Comparison of ENCODE assay signal across 9 cellular contexts in the genomic region with DNA sequence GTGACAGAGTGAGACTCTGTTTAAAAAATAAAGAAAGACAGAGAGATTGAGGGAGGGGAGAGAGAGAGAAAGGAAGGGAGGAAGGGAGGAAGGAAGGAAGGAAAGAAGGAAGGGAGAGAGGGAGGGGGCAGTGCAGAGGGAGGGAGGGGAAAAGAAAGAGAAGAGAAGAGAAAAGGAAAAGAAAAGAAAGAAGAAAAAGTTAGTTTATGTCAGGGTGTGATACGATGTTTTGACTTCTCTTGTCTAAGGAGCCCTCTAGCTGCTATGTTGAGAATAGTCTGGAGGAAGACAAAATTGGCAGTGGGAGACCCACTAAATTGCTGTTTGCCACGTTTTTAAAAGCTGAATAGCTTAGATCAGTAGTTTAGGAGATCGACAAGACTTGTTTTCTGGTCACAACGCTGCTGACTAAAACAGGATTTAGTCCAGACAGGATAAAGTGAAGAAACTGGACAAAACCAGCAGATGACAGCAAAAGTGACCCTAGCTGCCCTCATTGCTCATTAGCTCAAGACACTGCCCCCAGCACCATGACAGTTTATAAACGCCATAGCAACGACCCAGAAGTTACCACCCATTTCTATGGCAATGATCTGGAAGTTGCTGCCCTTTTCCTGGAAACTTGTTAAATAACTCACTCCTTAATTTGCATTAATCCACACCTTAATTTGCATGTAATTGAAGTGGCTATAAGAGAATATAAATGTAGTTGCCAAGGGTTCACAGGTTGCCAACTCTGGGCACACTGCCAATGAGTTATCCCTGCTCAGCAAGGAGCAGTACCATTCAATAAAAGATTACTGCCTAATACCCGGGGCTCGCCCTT. TPM values are rescaled to one million over a fixed set of nuclear protein-coding genes. Genes with fewer than 3 reads are reported as not detected.
DNase-seq lines count a peak whose midpoint lies in the region; ATAC-seq and TF ChIP-seq lines count a peak whose summit lies in the region.
"Had no signal": no experiment of that assay in that cellular context is flagged by ENCODE, and none has a peak within 500 bp of the region (broad histone marks: within the 10 kb centered on the region; RNA-seq: fewer than 3 reads in every experiment).

No MANE protein-coding gene starts in this region.

- H2AFZ ChIP-seq in SU-DHL-6 (ENCODE audit: low read depth, low read length, severe bottlenecking), result no peak overlapping the region

- no peaks in the 10 kb centered on the region for H3K36me3 Mint-ChIP-seq in activated CD4-positive, alpha-beta T cell treated with anti-CD3 and anti-CD28 coated beads for 36 hours (ENCODE audit: low read depth)
- H3K36me3 Mint-ChIP-seq: activated naive CD4-positive, alpha-beta T cell treated with anti-CD3 and anti-CD28 coated beads, Interleukin-2, amount 50 U/mL, for 24 hours had no signal

- no peaks in the 10 kb centered on the region for H3K79me2 ChIP-seq in SU-DHL-6 (ENCODE audit: insufficient read depth, low read length)

- no peak overlapping the region for H3K9ac ChIP-seq in SU-DHL-6 (ENCODE audit: low read length)

- peaks cover 18% of the 10 kb centered on the region for H3K4me1 Mint-ChIP-seq in stimulated activated naive CD8-positive, alpha-beta T cell treated with anti-CD3 and anti-CD28 coated beads, Interleukin-15, amount 100 ng/mL, for 72 hours
- peaks cover 16% of the 10 kb centered on the region for H3K4me1 Mint-ChIP-seq in activated CD4-positive, alpha-beta T cell treated with anti-CD3 and anti-CD28 coated beads for 36 hours

- DNase-seq in AG08395 (ENCODE audit: low spot score), result peak; percentile 31
- DNase-seq in HCEC 1CT, result peak; percentile 35
- no peak for DNase-seq in kidney epithelial cell (ENCODE audit: low read depth)
- no peak for DNase-seq in stimulated activated naive CD8-positive, alpha-beta T cell treated with anti-CD3 and anti-CD28 coated beads, Interleukin-15, amount 100 ng/mL, for 72 hours
- DNase-seq in activated T-cell treated with anti-CD3 and anti-CD28 coated beads, Interleukin-2, amount 50 U/mL, for 48 hours, result no peak
- DNase-seq in activated CD4-positive, alpha-beta T cell treated with anti-CD3 and anti-CD28 coated beads for 36 hours, result no peak

- H3F3A ChIP-seq in SU-DHL-6 (ENCODE audit: insufficient read depth), result no peaks in the 10 kb centered on the region

- H3K27ac ChIP-seq in SU-DHL-6 (ENCODE audit: low read depth, low read length), result no peak overlapping the region

- H3K36me3 ChIP-seq in SU-DHL-6 (ENCODE audit: low read length) (no peaks in the 10 kb centered on the region), kidney epithelial cell (ENCODE audit: control insufficient read depth, insufficient read depth, low read length) (no peaks in the 10 kb centered on the region)

- H3K9me2 ChIP-seq in SU-DHL-6 (replicated peaks; ENCODE audit: insufficient read depth, low read length), result no peaks in the 10 kb centered on the region

- intact Hi-C loops in activated CD4-positive, alpha-beta T cell treated with anti-CD3 and anti-CD28 coated beads for 36 hours (cut with DNase I, micrococcal nuclease), result no loop called here

- TF ChIP-seq CTCF in SU-DHL-6 (IDR thresholded peaks at IDR 0.05; ENCODE audit: insufficient read depth, low read length, poor library complexity, severe bottlenecking) (peak; percentile 31), kidney epithelial cell (IDR thresholded peaks at IDR 0.05; ENCODE audit: insufficient read depth, low read length, poor library complexity, severe bottlenecking) (peak; percentile 44)

- POLR2A ChIA-PET in activated CD4-positive, alpha-beta T cell treated with anti-CD3 and anti-CD28 coated beads for 36 hours (lab: Charles Lee), result interaction anchor here (0.6 kb wide), 1 partner anchor 170 kb away, joined by 3 read pairs; a partner anchor contains a TSS

- H3K4me3 Mint-ChIP-seq in stimulated activated naive CD8-positive, alpha-beta T cell treated with anti-CD3 and anti-CD28 coated beads, Interleukin-15, amount 100 ng/mL, for 72 hours, result no peak overlapping the region
- H3K4me3 Mint-ChIP-seq in activated CD4-positive, alpha-beta T cell treated with anti-CD3 and anti-CD28 coated beads for 36 hours, result no peak overlapping the region
- H3K4me3 Mint-ChIP-seq: activated naive CD4-positive, alpha-beta T cell treated with anti-CD3 and anti-CD28 coated beads, Interleukin-2, amount 50 U/mL, for 24 hours had no signal

- ATAC-seq in stimulated activated naive CD8-positive, alpha-beta T cell treated with anti-CD3 and anti-CD28 coated beads, Interleukin-15, amount 100 ng/mL, for 72 hours, result no peak
- ATAC-seq in GM21526 (IDR thresholded peaks at IDR 0.05; ENCODE audit: low FRiP score, unreplicated experiment), result no peak
- no peak for ATAC-seq in activated CD4-positive, alpha-beta T cell treated with anti-CD3 and anti-CD28 coated beads for 36 hours

- no peaks in the 10 kb centered on the region for H3K9me3 ChIP-seq in SU-DHL-6 (ENCODE audit: insufficient read depth, low read length)

- H3K27me3 ChIP-seq in SU-DHL-6 (ENCODE audit: low read length) (no peaks in the 10 kb centered on the region), kidney epithelial cell (ENCODE audit: control insufficient read depth, insufficient read depth, low read length) (no peaks in the 10 kb centered on the region)

- H3K9me3 Mint-ChIP-seq in stimulated activated naive CD8-positive, alpha-beta T cell treated with anti-CD3 and anti-CD28 coated beads, Interleukin-15, amount 100 ng/mL, for 72 hours, result no peaks in the 10 kb centered on the region
- no peaks in the 10 kb centered on the region for H3K9me3 Mint-ChIP-seq in activated CD4-positive, alpha-beta T cell treated with anti-CD3 and anti-CD28 coated beads for 36 hours (ENCODE audit: low read depth)
- H3K9me3 Mint-ChIP-seq: activated naive CD4-positive, alpha-beta T cell treated with anti-CD3 and anti-CD28 coated beads, Interleukin-2, amount 50 U/mL, for 24 hours had no signal

- no peak overlapping the region for H3K4me2 ChIP-seq in SU-DHL-6 (ENCODE audit: low read depth, low read length, poor library complexity, severe bottlenecking)

- no peaks in the 10 kb centered on the region for H4K20me1 ChIP-seq in SU-DHL-6 (ENCODE audit: low read depth, low read length)

- H3K27me3 Mint-ChIP-seq in stimulated activated naive CD8-positive, alpha-beta T cell treated with anti-CD3 and anti-CD28 coated beads, Interleukin-15, amount 100 ng/mL, for 72 hours, result no peaks in the 10 kb centered on the region
- no peaks in the 10 kb centered on the region for H3K27me3 Mint-ChIP-seq in activated CD4-positive, alpha-beta T cell treated with anti-CD3 and anti-CD28 coated beads for 36 hours
- H3K27me3 Mint-ChIP-seq: activated naive CD4-positive, alpha-beta T cell treated with anti-CD3 and anti-CD28 coated beads, Interleukin-2, amount 50 U/mL, for 24 hours had no signal

- CTCF ChIA-PET in activated CD4-positive, alpha-beta T cell treated with anti-CD3 and anti-CD28 coated beads for 36 hours (lab: Charles Lee), result interaction anchor here (0.7 to 2.5 kb wide), 12 partner anchors 14 to 1265 kb away, joined by 3 to 13 read pairs (median 4); a partner anchor contains a TSS

- H3K27ac Mint-ChIP-seq in stimulated activated naive CD8-positive, alpha-beta T cell treated with anti-CD3 and anti-CD28 coated beads, Interleukin-15, amount 100 ng/mL, for 72 hours, result no peak overlapping the region
- H3K27ac Mint-ChIP-seq in activated CD4-positive, alpha-beta T cell treated with anti-CD3 and anti-CD28 coated beads for 36 hours, result no peak overlapping the region
- H3K27ac Mint-ChIP-seq: activated naive CD4-positive, alpha-beta T cell treated with anti-CD3 and anti-CD28 coated beads, Interleukin-2, amount 50 U/mL, for 24 hours had no signal

- H3K4me3 ChIP-seq in SU-DHL-6 (ENCODE audit: insufficient read depth, low read length, poor library complexity, severe bottlenecking) (no peak overlapping the region), kidney epithelial cell (ENCODE audit: low read depth, low read length) (no peak overlapping the region)

RNA-seq across cellular contexts. Expression of a gene that starts 11.1 kb away (rescaled TPM):
- not detected in 2 replicates for total RNA-seq in kidney epithelial cell
- not detected for total RNA-seq in activated CD4-positive, alpha-beta T cell treated with anti-CD3 and anti-CD28 coated beads for 36 hours

RNA-seq across cellular contexts. Expression of a gene that starts 39.6 kb away (rescaled TPM):
- total RNA-seq in kidney epithelial cell, result 0.33 and 0.62 TPM in 2 replicates
- total RNA-seq in activated CD4-positive, alpha-beta T cell treated with anti-CD3 and anti-CD28 coated beads for 36 hours, result 1 to 10 TPM; 2.1 to 3.1 TPM

Comparison
In these comparisons a context has a peak if more than half of its experiments do, and no peak if none do; other contexts are left out.
1. DNase-seq: peak in AG08395 (single experiment) and HCEC 1CT (single experiment); none in kidney epithelial cell (single experiment), stimulated activated naive CD8-positive, alpha-beta T cell treated with anti-CD3 and anti-CD28 coated beads, Interleukin-15, amount 100 ng/mL, for 72 hours (0 of 2), activated T-cell treated with anti-CD3 and anti-CD28 coated beads, Interleukin-2, amount 50 U/mL, for 48 hours (0 of 2) and activated CD4-positive, alpha-beta T cell treated with anti-CD3 and anti-CD28 coated beads for 36 hours (single experiment).